In the genomic region with DNA sequence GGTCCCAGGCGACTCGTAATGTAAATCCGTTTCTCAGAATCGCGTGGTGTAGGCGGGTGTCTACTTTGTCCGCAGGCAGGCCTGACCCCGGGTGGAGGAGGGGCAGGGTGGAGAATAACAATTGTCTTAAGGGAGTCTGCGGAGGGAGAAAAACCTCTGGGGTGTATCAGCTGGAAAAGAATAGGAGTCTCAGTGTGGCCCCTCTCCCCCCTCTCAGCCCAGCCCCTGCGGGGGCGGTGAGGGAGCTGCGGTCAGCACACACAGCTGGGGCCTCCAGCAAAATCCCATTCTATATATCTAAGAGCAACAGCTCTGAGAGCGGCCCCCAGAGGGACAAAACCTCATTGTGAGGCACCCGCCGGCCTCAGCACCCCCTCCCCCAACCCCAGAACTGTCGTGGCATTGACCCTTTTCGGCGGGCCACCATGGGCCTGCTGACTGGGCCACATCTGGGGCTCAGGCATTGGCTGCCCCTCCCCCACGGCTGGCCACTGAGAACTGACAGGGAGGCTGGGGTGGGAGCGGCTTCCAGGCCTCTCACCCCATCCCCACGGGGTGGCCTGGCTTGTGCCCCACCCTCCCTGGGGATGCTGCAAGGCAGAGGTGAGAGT, we compare ENCODE assay signal across 14 cellular contexts. TPM values are rescaled to one million over a fixed set of nuclear protein-coding genes. Genes with fewer than 3 reads are reported as not detected.
DNase-seq lines count a peak whose midpoint lies in the region; ATAC-seq and TF ChIP-seq lines count a peak whose summit lies in the region.
"Had no signal": no experiment of that assay in that cellular context is flagged by ENCODE, and none has a peak within 500 bp of the region (broad histone marks: within the 10 kb centered on the region; RNA-seq: fewer than 3 reads in every experiment).

No MANE protein-coding gene starts in this region.

- no peak overlapping the region for H2BK12ac ChIP-seq in neuronal stem cell (ENCODE audit: low read length)

- intact Hi-C loops in activated CD4-positive, alpha-beta memory T cell treated with anti-CD3 and anti-CD28 coated beads for 36 hours (cut with micrococcal nuclease): no loop called here
- intact Hi-C loops in left ventricle myocardium superior (cut with micrococcal nuclease): no loop called here

- H3K9ac ChIP-seq in neuronal stem cell (ENCODE audit: low read depth, low read length, poor library complexity): peak overlapping the region; percentile 78

- WGBS in neuronal stem cell (ENCODE audit: extremely low coverage in 2 of 2, insufficient read length in 2 of 2, insufficient replicate concordance in 1 of 2), 2 donors: no CpG with 5 or more reads among the region's 21 CpGs

- H3K23ac ChIP-seq in neuronal stem cell (ENCODE audit: low read depth, low read length, poor library complexity): no peak overlapping the region

- H2AK5ac ChIP-seq in neuronal stem cell (ENCODE audit: low read depth, low read length): peak overlapping the region; percentile 57

- H3K9me3 ChIP-seq in neuronal stem cell (replicated peaks in 1 of 2; ENCODE audit: control insufficient read depth in 2 of 2, insufficient read depth in 1 of 2, low read depth in 1 of 2, low read length in 2 of 2): no peaks in the 10 kb centered on the region

- H3K14ac ChIP-seq in neuronal stem cell (ENCODE audit: low read length): no peak overlapping the region

- peak overlapping the region; percentile 50 for H2BK15ac ChIP-seq in neuronal stem cell (ENCODE audit: low read length)

- no peaks in the 10 kb centered on the region for H3K36me3 ChIP-seq in neuronal stem cell (replicated peaks in 1 of 2; ENCODE audit: control insufficient read depth in 2 of 2, insufficient read depth in 2 of 2, low read length in 2 of 2)

- no peak overlapping the region for H3K4me3 Mint-ChIP-seq in WTC11
- H3K4me3 Mint-ChIP-seq in activated CD4-positive, alpha-beta memory T cell treated with anti-CD3 and anti-CD28 coated beads for 36 hours: no peak overlapping the region
- H3K4me3 Mint-ChIP-seq: activated B cell treated with CpG ODN at 0.5 μM for 24 hours; activated naive CD8-positive, alpha-beta T cell treated with anti-CD3 and anti-CD28 coated beads, Interleukin-2, amount 50 U/mL, for 24 hours had no signal

- H2BK5ac ChIP-seq in neuronal stem cell (ENCODE audit: low read length): peak overlapping the region; percentile 72

- no peak overlapping the region for H3K27ac Mint-ChIP-seq in WTC11
- H3K27ac Mint-ChIP-seq in activated CD4-positive, alpha-beta memory T cell treated with anti-CD3 and anti-CD28 coated beads for 36 hours: no peak overlapping the region
- H3K27ac Mint-ChIP-seq: activated B cell treated with CpG ODN at 0.5 μM for 24 hours; activated naive CD8-positive, alpha-beta T cell treated with anti-CD3 and anti-CD28 coated beads, Interleukin-2, amount 50 U/mL, for 24 hours had no signal

- H3K4me1 ChIP-seq in neuronal stem cell (ENCODE audit: control insufficient read depth in 2 of 2, insufficient read depth in 1 of 2, low read depth in 1 of 2, low read length in 2 of 2): peaks cover 27 to 61% of the 10 kb centered on the region in 2 donors

- peak overlapping the region; percentile 44 for H2BK120ac ChIP-seq in neuronal stem cell (ENCODE audit: low read depth, low read length)

- H4K91ac ChIP-seq in neuronal stem cell (ENCODE audit: low read depth, low read length, poor library complexity): no peak overlapping the region

- peak overlapping the region; percentile 62 for H2AFZ ChIP-seq in neuronal stem cell (ENCODE audit: low read length)

- no peak overlapping the region for H4K8ac ChIP-seq in neuronal stem cell (ENCODE audit: low read depth, low read length)

- peaks cover 0 to 22% (median 0%) of the 10 kb centered on the region in 3 experiments for H3K27me3 ChIP-seq in neuronal stem cell (ENCODE audit: control insufficient read depth in 3 of 3, insufficient read depth in 3 of 3, low read depth in 1 of 3, low read length in 3 of 3)

- POLR2A ChIA-PET in WTC11 (lab: Charles Lee): no interaction called here
- POLR2A ChIA-PET in activated CD4-positive, alpha-beta memory T cell treated with anti-CD3 and anti-CD28 coated beads for 36 hours (lab: Charles Lee): no interaction called here

- DNase-seq in C1 segment of cervical spinal cord (lab: John Stamatoyannopoulos, UW): peak in 13 of 14 donors; percentile 30 to 95 (median 85)
- peak; percentile 46 for DNase-seq in WTC11 (ENCODE audit: low spot score)
- peak; percentile 99 for DNase-seq in globus pallidus (ENCODE audit: low spot score)
- no peak for DNase-seq in neuronal stem cell (ENCODE audit: low spot score)
- DNase-seq in stimulated activated CD8-positive, alpha-beta memory T cell treated with anti-CD3 and anti-CD28 coated beads, Interleukin-4, amount 100 ng/mL, for 48 hours: no peak
- DNase-seq in activated CD4-positive, alpha-beta memory T cell treated with anti-CD3 and anti-CD28 coated beads for 36 hours: no peak
- DNase-seq in left ventricle myocardium superior: no peak
- no peak for DNase-seq in DMS53 (lab: John Stamatoyannopoulos, UW)
- DNase-seq: activated B cell treated with CpG ODN at 0.5 μM for 24 hours; activated CD8-positive, alpha-beta memory T cell treated with anti-CD3 and anti-CD28 coated beads, Interleukin-2, amount 50 U/mL, for 48 hours; activated naive CD8-positive, alpha-beta T cell treated with anti-CD3 and anti-CD28 coated beads, Interleukin-2, amount 50 U/mL, for 24 hours; foreskin fibroblast; NCI-H2171 treated with DMSO at 0.1 percent for 48 hours had no signal

- no peaks in the 10 kb centered on the region for H3K79me1 ChIP-seq in neuronal stem cell (ENCODE audit: low read depth, low read length)

- TF ChIP-seq CTCF in WTC11 (IDR thresholded peaks at IDR 0.05): no peak

- no peak overlapping the region for H3K27ac ChIP-seq in neuronal stem cell (replicated peaks; ENCODE audit: low read length)

- peaks cover 37% of the 10 kb centered on the region for H3K27me3 Mint-ChIP-seq in WTC11 (ENCODE audit: low read depth)
- peaks cover 28% of the 10 kb centered on the region for H3K27me3 Mint-ChIP-seq in activated CD4-positive, alpha-beta memory T cell treated with anti-CD3 and anti-CD28 coated beads for 36 hours

- H3K4me3 ChIP-seq in neuronal stem cell (ENCODE audit: low read length in 2 of 2): no peak overlapping the region

- CTCF ChIA-PET in WTC11 (lab: Charles Lee): interaction anchor here (0.7 to 6.4 kb wide), 16 partner anchors 10 to 267 kb away, joined by 3 to 175 read pairs (median 4); partner anchors contain the start of genes FEN1 and TMEM258
- CTCF ChIA-PET in activated CD4-positive, alpha-beta memory T cell treated with anti-CD3 and anti-CD28 coated beads for 36 hours (lab: Charles Lee): interaction anchor here (0.6 to 3.9 kb wide), 8 partner anchors 16 to 359 kb away, joined by 3 to 24 read pairs (median 4); no protein-coding TSS in a partner anchor

- no peaks in the 10 kb centered on the region for H3K36me3 Mint-ChIP-seq in WTC11
- H3K36me3 Mint-ChIP-seq in activated CD4-positive, alpha-beta memory T cell treated with anti-CD3 and anti-CD28 coated beads for 36 hours: no peaks in the 10 kb centered on the region

- no peaks in the 10 kb centered on the region for H3K9me3 Mint-ChIP-seq in WTC11
- no peaks in the 10 kb centered on the region for H3K9me3 Mint-ChIP-seq in activated CD4-positive, alpha-beta memory T cell treated with anti-CD3 and anti-CD28 coated beads for 36 hours
- H3K9me3 Mint-ChIP-seq: activated B cell treated with CpG ODN at 0.5 μM for 24 hours; activated naive CD8-positive, alpha-beta T cell treated with anti-CD3 and anti-CD28 coated beads, Interleukin-2, amount 50 U/mL, for 24 hours had no signal

- peaks cover 15% of the 10 kb centered on the region for H3K4me1 Mint-ChIP-seq in WTC11
- peaks cover 9% of the 10 kb centered on the region for H3K4me1 Mint-ChIP-seq in activated CD4-positive, alpha-beta memory T cell treated with anti-CD3 and anti-CD28 coated beads for 36 hours (ENCODE audit: low read depth)

- no peak overlapping the region for H3K4ac ChIP-seq in neuronal stem cell (ENCODE audit: low read length)

- ATAC-seq in WTC11 (no peak), left ventricle myocardium superior (no peak)
- ATAC-seq: activated naive CD8-positive, alpha-beta T cell treated with anti-CD3 and anti-CD28 coated beads, Interleukin-2, amount 50 U/mL, for 24 hours had no signal

- H3K18ac ChIP-seq in neuronal stem cell (ENCODE audit: low read length): peak overlapping the region; percentile 85

- H3K4me2 ChIP-seq in neuronal stem cell (ENCODE audit: insufficient read depth, low read length, poor library complexity, severe bottlenecking): peak overlapping the region; percentile 55

TF ChIP-seq in WTC11, 78 proteins besides CTCF, POLR2A, EP300 and RAD21 (continues in another document):
- no peak for TF ChIP-seq CBFB (CRISPR knock-in tag; IDR thresholded peaks at IDR 0.05; ENCODE audit: low read depth)
- no peak for TF ChIP-seq ZMAT4 (CRISPR knock-in tag; IDR thresholded peaks at IDR 0.05)
- no peak for TF ChIP-seq KAT7 (CRISPR knock-in tag; IDR thresholded peaks at IDR 0.05; ENCODE audit: borderline replicate concordance)
- no peak for TF ChIP-seq NFE2L1 (CRISPR knock-in tag; IDR thresholded peaks at IDR 0.05)
- no peak for TF ChIP-seq E2F5 (CRISPR knock-in tag; IDR thresholded peaks at IDR 0.05)

RNA-seq across cellular contexts. Expression of gene MYRF, which starts 2.7 kb away (rescaled TPM):
- total RNA-seq in WTC11 (2021): 4.9 to 5.9 TPM (median 5.2 TPM) in 3 replicates
- 5.7 TPM for polyA plus RNA-seq in neuronal stem cell (2013, experiment 1 of 2)
- 6.0 TPM for polyA plus RNA-seq in neuronal stem cell (2013, experiment 2 of 2)
- 1 to 10 TPM; 1.2 to 1.4 TPM for total RNA-seq in activated CD4-positive, alpha-beta memory T cell treated with anti-CD3 and anti-CD28 coated beads for 36 hours
- 2.1 TPM for total RNA-seq in left ventricle myocardium superior
- total RNA-seq: skeletal muscle tissue had no signal

RNA-seq across cellular contexts. Expression of gene TMEM258, which starts 42.7 kb away (rescaled TPM):
- total RNA-seq in WTC11 (2021) (175 to 192 TPM (median 190 TPM) in 3 replicates), left ventricle myocardium superior (130 TPM)
- 258 TPM for polyA plus RNA-seq in neuronal stem cell (2013, experiment 1 of 2)
- polyA plus RNA-seq in neuronal stem cell (2013, experiment 2 of 2): 242 TPM
- total RNA-seq in activated CD4-positive, alpha-beta memory T cell treated with anti-CD3 and anti-CD28 coated beads for 36 hours: 100 to 1,000 TPM; 191 to 192 TPM

RNA-seq across cellular contexts. Expression of gene FEN1, which starts 43.0 kb away (rescaled TPM):
- total RNA-seq in WTC11 (2021): 72.3 to 96.3 TPM (median 73.2 TPM) in 3 replicates
- 30.6 TPM for polyA plus RNA-seq in neuronal stem cell (2013, experiment 1 of 2)
- 31.0 TPM for polyA plus RNA-seq in neuronal stem cell (2013, experiment 2 of 2)
- 100 to 1,000 TPM; 108 to 111 TPM for total RNA-seq in activated CD4-positive, alpha-beta memory T cell treated with anti-CD3 and anti-CD28 coated beads for 36 hours
- total RNA-seq in left ventricle myocardium superior: 6.4 TPM

Comparison
In these comparisons a context has a peak if more than half of its experiments do, and no peak if none do; other contexts are left out.
1. DNase-seq: peak in C1 segment of cervical spinal cord (13 of 14), WTC11 (single experiment) and globus pallidus (single experiment); none in neuronal stem cell (single experiment), stimulated activated CD8-positive, alpha-beta memory T cell treated with anti-CD3 and anti-CD28 coated beads, Interleukin-4, amount 100 ng/mL, for 48 hours (single experiment), activated CD4-positive, alpha-beta memory T cell treated with anti-CD3 and anti-CD28 coated beads for 36 hours (single experiment), left ventricle myocardium superior (single experiment) and DMS53 (single experiment).